ENCODE assay signal across 8 cellular contexts in the genomic region with DNA sequence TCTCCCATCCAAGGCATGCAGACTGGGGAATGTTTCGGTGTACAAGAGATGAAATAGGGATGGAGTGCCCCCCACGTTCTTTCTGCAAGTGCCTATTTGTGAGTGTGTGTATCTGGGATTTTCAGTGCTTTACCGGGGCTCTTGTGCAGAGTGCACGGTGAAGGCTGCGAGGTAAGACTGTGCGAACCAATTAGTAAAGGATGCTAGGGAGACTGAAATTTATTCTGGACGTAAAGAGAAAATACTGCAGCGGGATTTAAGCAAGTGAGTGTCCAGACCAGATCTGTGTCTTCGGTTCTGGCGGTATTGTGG. TPM values are rescaled to one million over a fixed set of nuclear protein-coding genes. Genes with fewer than 3 reads are reported as not detected.
DNase-seq lines count a peak whose midpoint lies in the region; ATAC-seq, FAIRE-seq and TF ChIP-seq lines count a peak whose summit lies in the region.

No MANE protein-coding gene starts in this region.

- H4K12ac ChIP-seq in trophoblast cell (ENCODE audit: low read depth, low read length), result peak overlapping the region; percentile 2

- H4K8ac ChIP-seq in trophoblast cell (ENCODE audit: low read depth, low read length), result peak overlapping the region; percentile 49

- H3K9ac ChIP-seq in endothelial cell of umbilical vein (replicated peaks; ENCODE audit: extremely low read depth, insufficient read depth, low read length), result no peak overlapping the region
- H3K9ac ChIP-seq in trophoblast cell (ENCODE audit: low read length), result peak overlapping the region; percentile 56

- WGBS in trophoblast cell (ENCODE audit: extremely low coverage, insufficient coverage, insufficient read length), result no CpG with 5 or more reads among the region's 10 CpGs

- POLR2A ChIA-PET in endothelial cell of umbilical vein (lab: Charles Lee), result no interaction called here

- peak overlapping the region; percentile 93 for H2AFZ ChIP-seq in endothelial cell of umbilical vein (ENCODE audit: low read depth, low read length)
- H2AFZ ChIP-seq in trophoblast cell (ENCODE audit: insufficient read depth, low read length, poor library complexity), result peak overlapping the region; percentile 69

- BruUV-seq in endothelial cell of umbilical vein (replicated peaks; lab: Mats Ljungman, UMichigan), result no TSS peak

- dilution Hi-C loops in endothelial cell of umbilical vein (cut with MboI; ENCODE audit: extremely low pct_ligation_motif_present, low sequenced_read_pairs), result no loop called here

- no peak overlapping the region for H3K23ac ChIP-seq in trophoblast cell (ENCODE audit: low read length)

- no peak for TF ChIP-seq POLR2A in endothelial cell of umbilical vein (IDR thresholded peaks at IDR 0.05; ENCODE audit: low read depth, low read length)

- H3K14ac ChIP-seq in trophoblast cell (ENCODE audit: low read length), result no peak overlapping the region

- H3K4me3 ChIP-seq in DOHH2 (ENCODE audit: low read length) (peak overlapping the region; percentile 85), endothelial cell of umbilical vein (replicated peaks in 1 of 3; ENCODE audit: insufficient read depth in 1 of 3, low read depth in 1 of 3, low read length in 3 of 3) (peak overlapping the region in 2 of 3 experiments; percentile 73), trophoblast cell (ENCODE audit: low read depth, low read length) (peak overlapping the region; percentile 95)

- peak; percentile 40 for FAIRE-seq in endothelial cell of umbilical vein (lab: Jason Lieb, UNC)

- H3K4me2 ChIP-seq in DOHH2 (ENCODE audit: low read length) (peak overlapping the region; percentile 95), endothelial cell of umbilical vein (ENCODE audit: insufficient read depth, low read length) (peak overlapping the region; percentile 85), trophoblast cell (ENCODE audit: low read length) (peak overlapping the region; percentile 64)

- CTCF ChIA-PET in endothelial cell of umbilical vein (lab: Charles Lee), result interaction anchor here (1.0 to 2.2 kb wide), 3 partner anchors 16 to 151 kb away, joined by 3 to 10 read pairs (median 4); partner anchors contain the start of gene EPHB3

- H3K9me2 ChIP-seq in DOHH2 (replicated peaks; ENCODE audit: control insufficient read depth, low read length), result no peaks in the 10 kb centered on the region

- H3K79me2 ChIP-seq in DOHH2 (ENCODE audit: control insufficient read depth, low read length) (peaks cover 17% of the 10 kb centered on the region), endothelial cell of umbilical vein (ENCODE audit: control insufficient read depth, insufficient read depth, low read length) (no peaks in the 10 kb centered on the region), trophoblast cell (ENCODE audit: control insufficient read depth, insufficient read depth, low read length, poor library complexity) (peaks cover 11% of the 10 kb centered on the region)

- DNase-seq in NOMO-1 treated with dmso at 0.1 percent for 144 hours (lab: John Stamatoyannopoulos, UW; ENCODE audit: unreplicated experiment) (peak; percentile 72), endothelial cell of umbilical vein (ENCODE audit: low read depth, low spot score) (no peak), trophoblast cell (peak in 1 of 2 donors; percentile 26), posterior vena cava (ENCODE audit: low spot score) (no peak), SHP77 (lab: John Stamatoyannopoulos, UW) (no peak)
- DNase-seq in stimulated activated CD8-positive, alpha-beta memory T cell treated with anti-CD3 and anti-CD28 coated beads, Interleukin-4, amount 100 ng/mL, for 48 hours, result no peak

- H3K4ac ChIP-seq in trophoblast cell (ENCODE audit: low read depth, low read length), result no peak overlapping the region

- H3K36me3 ChIP-seq in DOHH2 (ENCODE audit: control insufficient read depth, low read length) (peaks cover 25% of the 10 kb centered on the region), endothelial cell of umbilical vein (ENCODE audit: control insufficient read depth in 2 of 2, extremely low read depth in 1 of 2, insufficient read depth in 2 of 2, low read length in 2 of 2) (no peaks in the 10 kb centered on the region), trophoblast cell (ENCODE audit: control insufficient read depth in 1 of 2, insufficient read depth in 2 of 2, low read length in 2 of 2) (peaks cover 3 to 4% of the 10 kb centered on the region in 2 experiments)

- no peak overlapping the region for H2BK120ac ChIP-seq in trophoblast cell (ENCODE audit: insufficient read depth, low read length, poor library complexity)

- no peak overlapping the region for H2BK5ac ChIP-seq in trophoblast cell (ENCODE audit: low read depth, low read length, poor library complexity)

- H3K27me3 ChIP-seq in DOHH2 (ENCODE audit: control insufficient read depth, low read length) (peaks cover 13% of the 10 kb centered on the region), endothelial cell of umbilical vein (ENCODE audit: control insufficient read depth in 2 of 2, insufficient read depth in 2 of 2, low read length in 2 of 2) (no peaks in the 10 kb centered on the region), trophoblast cell (ENCODE audit: insufficient read depth, low read length) (no peaks in the 10 kb centered on the region)

- ATAC-seq in GM21717 (IDR thresholded peaks at IDR 0.05; ENCODE audit: unreplicated experiment), result peak; percentile 26

- TF ChIP-seq CTCF in DOHH2 (IDR thresholded peaks at IDR 0.05; ENCODE audit: low read depth, low read length, poor library complexity, severe bottlenecking) (no peak), endothelial cell of umbilical vein (IDR thresholded peaks at IDR 0.05; ENCODE audit: extremely low read depth in 1 of 2, insufficient read depth in 1 of 2, low read depth in 1 of 2, low read length in 2 of 2) (no peak)

- peak overlapping the region; percentile 32; the same call in 1 of the 2 replicates for H3K27ac ChIP-seq in DOHH2 (ENCODE audit: low read depth, low read length)
- H3K27ac ChIP-seq in endothelial cell of umbilical vein (ENCODE audit: insufficient read depth, low read depth, low read length), result no peak overlapping the region
- H3K27ac ChIP-seq in trophoblast cell (ENCODE audit: low read depth, low read length), result peak overlapping the region; percentile 30

- H2AK5ac ChIP-seq in trophoblast cell (ENCODE audit: low read length), result no peak overlapping the region

- no peaks in the 10 kb centered on the region for H4K20me1 ChIP-seq in DOHH2 (ENCODE audit: control insufficient read depth, insufficient read depth, low read depth, low read length)
- H4K20me1 ChIP-seq in endothelial cell of umbilical vein (replicated peaks; ENCODE audit: control insufficient read depth, extremely low read depth, insufficient read depth, low read length), result no peaks in the 10 kb centered on the region

- peaks cover 20% of the 10 kb centered on the region for H3K4me1 ChIP-seq in DOHH2 (ENCODE audit: control insufficient read depth, low read length)
- H3K4me1 ChIP-seq in endothelial cell of umbilical vein (ENCODE audit: control insufficient read depth, extremely low read depth, insufficient read depth, low read length), result peaks cover 10% of the 10 kb centered on the region
- peaks cover 16 to 17% of the 10 kb centered on the region in 2 experiments for H3K4me1 ChIP-seq in trophoblast cell (ENCODE audit: control insufficient read depth in 1 of 2, insufficient read depth in 2 of 2, low read length in 2 of 2)

- peaks cover 25% of the 10 kb centered on the region for H3F3A ChIP-seq in DOHH2 (ENCODE audit: control insufficient read depth, insufficient read depth)

- no peaks in the 10 kb centered on the region for H3K9me3 ChIP-seq in DOHH2 (ENCODE audit: control insufficient read depth, insufficient read depth, low read length)
- no peaks in the 10 kb centered on the region for H3K9me3 ChIP-seq in endothelial cell of umbilical vein (replicated peaks; ENCODE audit: control insufficient read depth, insufficient read depth, low read length)
- peaks cover 2% of the 10 kb centered on the region for H3K9me3 ChIP-seq in trophoblast cell (ENCODE audit: insufficient read depth, low read depth, low read length)

- no peaks in the 10 kb centered on the region for H3K9me1 ChIP-seq in endothelial cell of umbilical vein (replicated peaks; ENCODE audit: control insufficient read depth, extremely low read depth, insufficient read depth, low read length)

- intact Hi-C loops in endothelial cell of umbilical vein (cut with micrococcal nuclease), result loop anchor here (1.0 to 5.0 kb wide), 3 partner anchors 93 to 151 kb away; partner anchors contain the start of gene EPHB3
- intact Hi-C loops in posterior vena cava (cut with DNase I), result loop anchor here in 1 of 2 donors (10.0 kb wide), 1 partner anchor 63 kb away; no protein-coding TSS in a partner anchor

- peak overlapping the region; percentile 38 for H4K91ac ChIP-seq in trophoblast cell (ENCODE audit: low read depth, low read length)

- H2BK12ac ChIP-seq in trophoblast cell (ENCODE audit: low read length), result no peak overlapping the region

- peaks cover 17% of the 10 kb centered on the region for H3K79me1 ChIP-seq in trophoblast cell (ENCODE audit: low read length)

- H3K18ac ChIP-seq in trophoblast cell (ENCODE audit: low read length), result no peak overlapping the region

TF ChIP-seq in endothelial cell of umbilical vein, 7 proteins besides CTCF, POLR2A, EP300 and RAD21:
- TF ChIP-seq GATA2 (IDR thresholded peaks at IDR 0.05; ENCODE audit: insufficient read depth, insufficient read length, low read depth, low read length), result no peak
- TF ChIP-seq EZH2 (IDR thresholded peaks at IDR 0.05; ENCODE audit: borderline replicate concordance, low read depth, low read length, severe bottlenecking), result no peak
- TF ChIP-seq JUN (IDR thresholded peaks at IDR 0.05; ENCODE audit: borderline replicate concordance, insufficient read depth, insufficient read length, low read depth), result no peak
- no peak for TF ChIP-seq MAX (IDR thresholded peaks at IDR 0.05; ENCODE audit: insufficient read depth, insufficient read length)
- TF ChIP-seq MYC (IDR thresholded peaks at IDR 0.05; ENCODE audit: low read depth, low read length), result no peak

RNA-seq across cellular contexts. Expression of gene MAGEF1, which starts 0.3 kb away (rescaled TPM):
- total RNA-seq in endothelial cell of umbilical vein (13.1 and 14.2 TPM in 2 replicates), posterior vena cava (10 to 100 TPM; 29.6 to 31.3 TPM)
- polyA plus RNA-seq in endothelial cell of umbilical vein, result 4.4 and 7.0 TPM in 2 replicates
- 6.9 and 7.0 TPM in 2 replicates for polyA plus RNA-seq in endothelial cell of umbilical vein (2011; cell fraction: cytosol; rRNA removed)
- 2.6 and 3.0 TPM in 2 replicates for polyA plus RNA-seq in endothelial cell of umbilical vein (2011; cell fraction: nucleus; rRNA removed)
- 6.9 and 9.8 TPM in 2 replicates for polyA plus RNA-seq in endothelial cell of umbilical vein (2012)
- polyA minus RNA-seq in endothelial cell of umbilical vein, result 2.7 and 5.1 TPM in 2 replicates
- polyA minus RNA-seq in endothelial cell of umbilical vein (2011; cell fraction: cytosol; rRNA and poly(A)+ RNA removed), result 16.3 TPM
- polyA minus RNA-seq in endothelial cell of umbilical vein (2011; cell fraction: nucleus; rRNA and poly(A)+ RNA removed), result 1.3 and 1.8 TPM in 2 replicates
- polyA plus RNA-seq in trophoblast cell (2013), result 28.9 and 31.1 TPM in 2 replicates
